In the genomic region with DNA sequence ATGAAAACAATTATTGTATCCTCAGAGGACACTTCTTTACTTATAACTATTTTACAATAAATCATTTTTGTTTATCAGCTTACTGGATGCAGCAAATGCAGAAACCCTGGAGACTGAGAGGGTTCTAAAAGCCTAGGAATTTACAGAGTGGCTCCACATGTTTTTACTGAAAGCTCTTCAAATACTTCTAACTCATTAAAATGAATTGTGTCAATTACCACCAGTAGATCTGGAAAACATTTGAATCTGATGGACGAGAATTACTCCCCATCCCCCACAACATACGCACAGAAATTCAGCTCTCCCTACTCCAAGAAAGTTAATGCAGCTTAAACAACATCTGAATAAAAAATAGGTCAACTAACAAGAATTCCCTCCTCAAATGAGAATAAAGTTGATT, we compare ENCODE assay signal across 1 cellular context.
TF ChIP-seq lines count a peak whose summit lies in the region.

No MANE protein-coding gene starts in this region.

TF ChIP-seq in GM23338, 12 proteins besides CTCF, POLR2A, EP300 and RAD21 (continued from another document):
- TF ChIP-seq, protein P1, sequence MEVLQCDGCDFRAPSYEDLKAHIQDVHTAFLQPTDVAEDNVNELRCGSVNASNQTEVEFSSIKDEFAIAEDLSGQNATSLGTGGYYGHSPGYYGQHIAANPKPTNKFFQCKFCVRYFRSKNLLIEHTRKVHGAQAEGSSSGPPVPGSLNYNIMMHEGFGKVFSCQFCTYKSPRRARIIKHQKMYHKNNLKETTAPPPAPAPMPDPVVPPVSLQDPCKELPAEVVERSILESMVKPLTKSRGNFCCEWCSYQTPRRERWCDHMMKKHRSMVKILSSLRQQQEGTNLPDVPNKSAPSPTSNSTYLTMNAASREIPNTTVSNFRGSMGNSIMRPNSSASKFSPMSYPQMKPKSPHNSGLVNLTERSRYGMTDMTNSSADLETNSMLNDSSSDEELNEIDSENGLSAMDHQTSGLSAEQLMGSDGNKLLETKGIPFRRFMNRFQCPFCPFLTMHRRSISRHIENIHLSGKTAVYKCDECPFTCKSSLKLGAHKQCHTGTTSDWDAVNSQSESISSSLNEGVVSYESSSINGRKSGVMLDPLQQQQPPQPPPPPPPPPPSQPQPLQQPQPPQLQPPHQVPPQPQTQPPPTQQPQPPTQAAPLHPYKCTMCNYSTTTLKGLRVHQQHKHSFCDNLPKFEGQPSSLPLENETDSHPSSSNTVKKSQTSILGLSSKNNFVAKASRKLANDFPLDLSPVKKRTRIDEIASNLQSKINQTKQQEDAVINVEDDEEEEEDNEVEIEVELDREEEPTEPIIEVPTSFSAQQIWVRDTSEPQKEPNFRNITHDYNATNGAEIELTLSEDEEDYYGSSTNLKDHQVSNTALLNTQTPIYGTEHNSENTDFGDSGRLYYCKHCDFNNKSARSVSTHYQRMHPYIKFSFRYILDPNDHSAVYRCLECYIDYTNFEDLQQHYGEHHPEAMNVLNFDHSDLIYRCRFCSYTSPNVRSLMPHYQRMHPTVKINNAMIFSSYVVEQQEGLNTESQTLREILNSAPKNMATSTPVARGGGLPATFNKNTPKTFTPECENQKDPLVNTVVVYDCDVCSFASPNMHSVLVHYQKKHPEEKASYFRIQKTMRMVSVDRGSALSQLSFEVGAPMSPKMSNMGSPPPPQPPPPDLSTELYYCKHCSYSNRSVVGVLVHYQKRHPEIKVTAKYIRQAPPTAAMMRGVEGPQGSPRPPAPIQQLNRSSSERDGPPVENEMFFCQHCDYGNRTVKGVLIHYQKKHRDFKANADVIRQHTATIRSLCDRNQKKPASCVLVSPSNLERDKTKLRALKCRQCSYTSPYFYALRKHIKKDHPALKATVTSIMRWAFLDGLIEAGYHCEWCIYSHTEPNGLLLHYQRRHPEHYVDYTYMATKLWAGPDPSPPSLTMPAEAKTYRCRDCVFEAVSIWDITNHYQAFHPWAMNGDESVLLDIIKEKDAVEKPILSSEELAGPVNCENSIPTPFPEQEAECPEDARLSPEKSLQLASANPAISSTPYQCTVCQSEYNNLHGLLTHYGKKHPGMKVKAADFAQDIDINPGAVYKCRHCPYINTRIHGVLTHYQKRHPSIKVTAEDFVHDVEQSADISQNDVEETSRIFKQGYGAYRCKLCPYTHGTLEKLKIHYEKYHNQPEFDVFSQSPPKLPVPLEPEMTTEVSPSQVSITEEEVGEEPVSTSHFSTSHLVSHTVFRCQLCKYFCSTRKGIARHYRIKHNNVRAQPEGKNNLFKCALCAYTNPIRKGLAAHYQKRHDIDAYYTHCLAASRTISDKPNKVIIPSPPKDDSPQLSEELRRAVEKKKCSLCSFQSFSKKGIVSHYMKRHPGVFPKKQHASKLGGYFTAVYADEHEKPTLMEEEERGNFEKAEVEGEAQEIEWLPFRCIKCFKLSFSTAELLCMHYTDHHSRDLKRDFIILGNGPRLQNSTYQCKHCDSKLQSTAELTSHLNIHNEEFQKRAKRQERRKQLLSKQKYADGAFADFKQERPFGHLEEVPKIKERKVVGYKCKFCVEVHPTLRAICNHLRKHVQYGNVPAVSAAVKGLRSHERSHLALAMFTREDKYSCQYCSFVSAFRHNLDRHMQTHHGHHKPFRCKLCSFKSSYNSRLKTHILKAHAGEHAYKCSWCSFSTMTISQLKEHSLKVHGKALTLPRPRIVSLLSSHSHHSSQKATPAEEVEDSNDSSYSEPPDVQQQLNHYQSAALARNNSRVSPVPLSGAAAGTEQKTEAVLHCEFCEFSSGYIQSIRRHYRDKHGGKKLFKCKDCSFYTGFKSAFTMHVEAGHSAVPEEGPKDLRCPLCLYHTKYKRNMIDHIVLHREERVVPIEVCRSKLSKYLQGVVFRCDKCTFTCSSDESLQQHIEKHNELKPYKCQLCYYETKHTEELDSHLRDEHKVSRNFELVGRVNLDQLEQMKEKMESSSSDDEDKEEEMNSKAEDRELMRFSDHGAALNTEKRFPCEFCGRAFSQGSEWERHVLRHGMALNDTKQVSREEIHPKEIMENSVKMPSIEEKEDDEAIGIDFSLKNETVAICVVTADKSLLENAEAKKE (CRISPR knock-in tag; IDR thresholded peaks at IDR 0.05): no peak
- no peak for TF ChIP-seq ZNF114 (CRISPR knock-in tag; IDR thresholded peaks at IDR 0.05)
- TF ChIP-seq NANOG (IDR thresholded peaks at IDR 0.05; ENCODE audit: borderline replicate concordance): no peak
- TF ChIP-seq, protein P2, sequence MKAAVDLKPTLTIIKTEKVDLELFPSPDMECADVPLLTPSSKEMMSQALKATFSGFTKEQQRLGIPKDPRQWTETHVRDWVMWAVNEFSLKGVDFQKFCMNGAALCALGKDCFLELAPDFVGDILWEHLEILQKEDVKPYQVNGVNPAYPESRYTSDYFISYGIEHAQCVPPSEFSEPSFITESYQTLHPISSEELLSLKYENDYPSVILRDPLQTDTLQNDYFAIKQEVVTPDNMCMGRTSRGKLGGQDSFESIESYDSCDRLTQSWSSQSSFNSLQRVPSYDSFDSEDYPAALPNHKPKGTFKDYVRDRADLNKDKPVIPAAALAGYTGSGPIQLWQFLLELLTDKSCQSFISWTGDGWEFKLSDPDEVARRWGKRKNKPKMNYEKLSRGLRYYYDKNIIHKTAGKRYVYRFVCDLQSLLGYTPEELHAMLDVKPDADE (IDR thresholded peaks at IDR 0.05): no peak
- no peak for TF ChIP-seq JUNB (IDR thresholded peaks at IDR 0.05; ENCODE audit: unreplicated experiment)
- TF ChIP-seq CREB1 (CRISPR knock-in tag; IDR thresholded peaks at IDR 0.05; ENCODE audit: low read depth): no peak
- TF ChIP-seq POLR2AphosphoS5 (IDR thresholded peaks at IDR 0.05; ENCODE audit: low read depth): no peak
- TF ChIP-seq EZH2 (IDR thresholded peaks at IDR 0.05; ENCODE audit: low read depth, unreplicated experiment): no peak
- no peak for TF ChIP-seq STAT1 (IDR thresholded peaks at IDR 0.05; ENCODE audit: unreplicated experiment)
